In genomic region chr19:13262450-13262849, GRCh38 we compare ENCODE assay signal across 8 cellular contexts.
A peak's percentile ranks its signal among the peaks of the same experiment; 100 is the strongest.
DNase-seq lines count a peak whose midpoint lies in the region; ATAC-seq, FAIRE-seq and TF ChIP-seq lines count a peak whose summit lies in the region.

No MANE protein-coding gene starts in this region.

- peaks cover 21% of the 10 kb centered on the region for H3K27me3 Mint-ChIP-seq in astrocyte (ENCODE audit: low read depth, unreplicated experiment)

- no peak overlapping the region for H3K4me3 Mint-ChIP-seq in astrocyte (ENCODE audit: unreplicated experiment)

- H3K36me3 Mint-ChIP-seq in astrocyte (ENCODE audit: low read depth, unreplicated experiment): peaks cover under 1% of the 10 kb centered on the region

- FAIRE-seq in astrocyte (lab: Jason Lieb, UNC): peak; percentile 45

- H3K4me2 ChIP-seq in astrocyte (ENCODE audit: low read length): no peak overlapping the region

- H3K9ac ChIP-seq in astrocyte (ENCODE audit: low read length): no peak overlapping the region

- ATAC-seq in Right ventricle myocardium superior (ENCODE audit: poor library complexity) (peak; percentile 55), GM21381 (IDR thresholded peaks at IDR 0.05; ENCODE audit: unreplicated experiment) (no peak)

- H3K4me1 ChIP-seq in astrocyte (ENCODE audit: insufficient read depth, low read length) (peaks cover 16% of the 10 kb centered on the region), tibial artery (peaks cover 0 to 5% (median 2%) of the 10 kb centered on the region in 4 donors)

- H3K4me3 ChIP-seq in astrocyte (ENCODE audit: insufficient read depth, low read depth, low read length): no peak overlapping the region
- no peak overlapping the region for H3K4me3 ChIP-seq in tibial artery

- H3K27ac ChIP-seq in astrocyte (ENCODE audit: low read depth, low read length) (no peak overlapping the region), tibial artery (no peak overlapping the region)

- H3K27ac Mint-ChIP-seq in astrocyte (ENCODE audit: unreplicated experiment): no peak overlapping the region

- no peaks in the 10 kb centered on the region for H3K79me2 ChIP-seq in astrocyte (ENCODE audit: insufficient read depth, low read length)

- H3K27me3 ChIP-seq in astrocyte (ENCODE audit: insufficient read depth, low read length) (peaks cover 7% of the 10 kb centered on the region), tibial artery (peaks cover 0 to 11% of the 10 kb centered on the region in 2 donors)

- peak; percentile 56 for TF ChIP-seq CTCF in astrocyte (IDR thresholded peaks at IDR 0.05; ENCODE audit: insufficient read depth, low read depth, low read length)
- TF ChIP-seq CTCF in tibial artery (IDR thresholded peaks at IDR 0.05): peak; percentile 49 to 72

- H4K20me1 ChIP-seq in astrocyte (ENCODE audit: insufficient read depth, low read length): no peaks in the 10 kb centered on the region

- no peak overlapping the region for H2AFZ ChIP-seq in astrocyte (ENCODE audit: low read depth, low read length)

- DNase-seq in Right ventricle myocardium superior: no peak
- DNase-seq in cardiac septum (ENCODE audit: low spot score): no peak
- peak; percentile 10 for DNase-seq in NCI-H1105 (lab: John Stamatoyannopoulos, UW)
- DNase-seq in astrocyte (ENCODE audit: low read depth): peak; percentile 21
- peak; percentile 70 for DNase-seq in inferior parietal cortex (ENCODE audit: extremely low spot score)
- DNase-seq in tibial artery: no peak
- DNase-seq in 8988T: no peak

- H3K9me3 ChIP-seq in astrocyte (ENCODE audit: insufficient read depth, low read depth, low read length) (no peaks in the 10 kb centered on the region), tibial artery (no peaks in the 10 kb centered on the region)

- H3K4me1 Mint-ChIP-seq in astrocyte (ENCODE audit: low read depth, unreplicated experiment): peaks cover 8% of the 10 kb centered on the region

- intact Hi-C loops in Right ventricle myocardium superior (cut with DNase I) (loop anchor here (5.0 kb wide), 1 partner anchor 285 kb away; no protein-coding TSS in a partner anchor), cardiac septum (cut with DNase I) (loop anchor here (2.0 to 5.0 kb wide), 3 partner anchors 55 to 284 kb away; no protein-coding TSS in a partner anchor), tibial artery (cut with DNase I; ENCODE audit: low total_unique reads) (loop anchor here (5.0 to 10.0 kb wide), 3 partner anchors 65 to 295 kb away; partner anchors contain the start of gene DAND5)

- H3K9me3 Mint-ChIP-seq in astrocyte (ENCODE audit: unreplicated experiment): peaks cover 2% of the 10 kb centered on the region

- H3K36me3 ChIP-seq in astrocyte (ENCODE audit: insufficient read depth, low read length) (no peaks in the 10 kb centered on the region), tibial artery (no peaks in the 10 kb centered on the region)

Comparison
In these comparisons a context has a peak if more than half of its experiments do, and no peak if none do; other contexts are left out.
1. DNase-seq: peak in NCI-H1105 (single experiment), astrocyte (single experiment) and inferior parietal cortex (single experiment); none in Right ventricle myocardium superior (single experiment), cardiac septum (single experiment), tibial artery (0 of 2) and 8988T (single experiment).